ENCODE assay signal across 1 cellular context in genomic region chr10:114682121-114682520, GRCh38.
TF ChIP-seq lines count a peak whose summit lies in the region.

No MANE protein-coding gene starts in this region.

TF ChIP-seq in HepG2, 621 proteins besides CTCF, POLR2A, EP300 and RAD21:
- no peak for TF ChIP-seq NFRKB (IDR thresholded peaks at IDR 0.05)
- TF ChIP-seq TCF7L2 (IDR thresholded peaks at IDR 0.05; ENCODE audit: low read depth, low read length) = no peak
- TF ChIP-seq, protein P1, sequence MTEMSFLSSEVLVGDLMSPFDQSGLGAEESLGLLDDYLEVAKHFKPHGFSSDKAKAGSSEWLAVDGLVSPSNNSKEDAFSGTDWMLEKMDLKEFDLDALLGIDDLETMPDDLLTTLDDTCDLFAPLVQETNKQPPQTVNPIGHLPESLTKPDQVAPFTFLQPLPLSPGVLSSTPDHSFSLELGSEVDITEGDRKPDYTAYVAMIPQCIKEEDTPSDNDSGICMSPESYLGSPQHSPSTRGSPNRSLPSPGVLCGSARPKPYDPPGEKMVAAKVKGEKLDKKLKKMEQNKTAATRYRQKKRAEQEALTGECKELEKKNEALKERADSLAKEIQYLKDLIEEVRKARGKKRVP (CRISPR knock-in tag; IDR thresholded peaks at IDR 0.05) = no peak
- no peak for TF ChIP-seq TMF1 (CRISPR knock-in tag; IDR thresholded peaks at IDR 0.05; ENCODE audit: low read depth)
- no peak for TF ChIP-seq TAF15 (IDR thresholded peaks at IDR 0.05; ENCODE audit: low read depth, low read length, poor library complexity, severe bottlenecking)
- TF ChIP-seq DMAP1 (CRISPR knock-in tag; IDR thresholded peaks at IDR 0.05) = no peak
- no peak for TF ChIP-seq ZNF225 (CRISPR knock-in tag; IDR thresholded peaks at IDR 0.05)
- TF ChIP-seq SRSF9 (IDR thresholded peaks at IDR 0.05; ENCODE audit: borderline replicate concordance, insufficient read depth, low read depth, low read length, poor library complexity, severe bottlenecking) = no peak
- TF ChIP-seq, protein P2, sequence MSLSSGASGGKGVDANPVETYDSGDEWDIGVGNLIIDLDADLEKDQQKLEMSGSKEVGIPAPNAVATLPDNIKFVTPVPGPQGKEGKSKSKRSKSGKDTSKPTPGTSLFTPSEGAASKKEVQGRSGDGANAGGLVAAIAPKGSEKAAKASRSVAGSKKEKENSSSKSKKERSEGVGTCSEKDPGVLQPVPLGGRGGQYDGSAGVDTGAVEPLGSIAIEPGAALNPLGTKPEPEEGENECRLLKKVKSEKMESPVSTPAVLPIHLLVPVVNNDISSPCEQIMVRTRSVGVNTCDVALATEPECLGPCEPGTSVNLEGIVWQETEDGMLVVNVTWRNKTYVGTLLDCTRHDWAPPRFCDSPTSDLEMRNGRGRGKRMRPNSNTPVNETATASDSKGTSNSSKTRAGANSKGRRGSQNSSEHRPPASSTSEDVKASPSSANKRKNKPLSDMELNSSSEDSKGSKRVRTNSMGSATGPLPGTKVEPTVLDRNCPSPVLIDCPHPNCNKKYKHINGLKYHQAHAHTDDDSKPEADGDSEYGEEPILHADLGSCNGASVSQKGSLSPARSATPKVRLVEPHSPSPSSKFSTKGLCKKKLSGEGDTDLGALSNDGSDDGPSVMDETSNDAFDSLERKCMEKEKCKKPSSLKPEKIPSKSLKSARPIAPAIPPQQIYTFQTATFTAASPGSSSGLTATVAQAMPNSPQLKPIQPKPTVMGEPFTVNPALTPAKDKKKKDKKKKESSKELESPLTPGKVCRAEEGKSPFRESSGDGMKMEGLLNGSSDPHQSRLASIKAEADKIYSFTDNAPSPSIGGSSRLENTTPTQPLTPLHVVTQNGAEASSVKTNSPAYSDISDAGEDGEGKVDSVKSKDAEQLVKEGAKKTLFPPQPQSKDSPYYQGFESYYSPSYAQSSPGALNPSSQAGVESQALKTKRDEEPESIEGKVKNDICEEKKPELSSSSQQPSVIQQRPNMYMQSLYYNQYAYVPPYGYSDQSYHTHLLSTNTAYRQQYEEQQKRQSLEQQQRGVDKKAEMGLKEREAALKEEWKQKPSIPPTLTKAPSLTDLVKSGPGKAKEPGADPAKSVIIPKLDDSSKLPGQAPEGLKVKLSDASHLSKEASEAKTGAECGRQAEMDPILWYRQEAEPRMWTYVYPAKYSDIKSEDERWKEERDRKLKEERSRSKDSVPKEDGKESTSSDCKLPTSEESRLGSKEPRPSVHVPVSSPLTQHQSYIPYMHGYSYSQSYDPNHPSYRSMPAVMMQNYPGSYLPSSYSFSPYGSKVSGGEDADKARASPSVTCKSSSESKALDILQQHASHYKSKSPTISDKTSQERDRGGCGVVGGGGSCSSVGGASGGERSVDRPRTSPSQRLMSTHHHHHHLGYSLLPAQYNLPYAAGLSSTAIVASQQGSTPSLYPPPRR (CRISPR knock-in tag; IDR thresholded peaks at IDR 0.05; ENCODE audit: borderline replicate concordance) = no peak
- no peak for TF ChIP-seq ZNF431 (CRISPR knock-in tag; IDR thresholded peaks at IDR 0.05; ENCODE audit: borderline replicate concordance, low read depth)
- no peak for TF ChIP-seq RORA (CRISPR knock-in tag; IDR thresholded peaks at IDR 0.05)
